In the genomic region with DNA sequence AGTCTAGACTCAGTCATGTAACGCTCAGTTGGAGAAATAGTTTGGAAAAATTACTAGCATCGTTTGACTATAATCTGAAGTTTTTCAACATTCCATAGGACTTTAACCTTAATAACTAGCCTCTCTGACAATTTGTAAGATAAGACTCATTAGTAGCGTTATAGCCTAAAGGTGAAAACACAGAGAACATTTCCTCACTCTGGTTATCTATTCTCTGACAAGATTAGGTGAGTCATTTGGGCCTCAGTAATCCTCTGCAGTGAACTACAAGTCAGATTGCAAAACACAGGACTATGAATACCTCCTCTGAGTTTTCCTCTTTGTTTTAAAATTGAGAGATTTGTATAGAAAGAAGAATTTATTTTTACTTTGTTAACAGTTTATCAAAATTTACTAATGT, we compare ENCODE assay signal across 12 cellular contexts. TPM values are rescaled to one million over a fixed set of nuclear protein-coding genes. Genes with fewer than 3 reads are reported as not detected.
A peak's percentile ranks its signal among the peaks of the same experiment; 100 is the strongest.
DNase-seq lines count a peak whose midpoint lies in the region; ATAC-seq and TF ChIP-seq lines count a peak whose summit lies in the region.
"Had no signal": no experiment of that assay in that cellular context is flagged by ENCODE, and none has a peak within 500 bp of the region (broad histone marks: within the 10 kb centered on the region; RNA-seq: fewer than 3 reads in every experiment).

No MANE protein-coding gene starts in this region.

- no peaks in the 10 kb centered on the region for H3K27me3 ChIP-seq in gastrocnemius medialis

- peaks cover 15% of the 10 kb centered on the region for H3K4me1 Mint-ChIP-seq in WTC11

- H3K27ac ChIP-seq in gastrocnemius medialis = peak overlapping the region; percentile 33 to 58 (median 45)

- H3K36me3 Mint-ChIP-seq in WTC11 = peaks cover 13% of the 10 kb centered on the region

- POLR2A ChIA-PET in WTC11 (lab: Charles Lee) = no interaction called here

- in situ Hi-C loops in gastrocnemius medialis (cut with MboI; ENCODE audit: low sequenced_read_pairs in 4 of 4) = no loop called here

- H3K27ac Mint-ChIP-seq in WTC11 = no peak overlapping the region
- H3K27ac Mint-ChIP-seq: effector memory CD8-positive, alpha-beta T cell; nephron progenitor cell had no signal

- ATAC-seq in WTC11 (peak; percentile 44; the same call in 1 of the 2 replicates), gastrocnemius medialis (peak; percentile 94 to 97), HG02970 (IDR thresholded peaks at IDR 0.05; ENCODE audit: low FRiP score, unreplicated experiment) (no peak)
- ATAC-seq: effector memory CD8-positive, alpha-beta T cell had no signal

- H3K4me3 Mint-ChIP-seq in WTC11 = no peak overlapping the region
- H3K4me3 Mint-ChIP-seq: effector memory CD8-positive, alpha-beta T cell; nephron progenitor cell had no signal

- peaks cover 38% of the 10 kb centered on the region for H3K9me3 Mint-ChIP-seq in WTC11

- no peaks in the 10 kb centered on the region for H3K9me3 ChIP-seq in gastrocnemius medialis

- no peak overlapping the region for H3K4me3 ChIP-seq in gastrocnemius medialis

- no peaks in the 10 kb centered on the region for H3K36me3 ChIP-seq in gastrocnemius medialis

- CTCF ChIA-PET in WTC11 (lab: Charles Lee) = no interaction called here

- DNase-seq in HCEC 1CT (peak; percentile 39), WTC11 (ENCODE audit: low spot score) (no peak), glomerular visceral epithelial cell (ENCODE audit: extremely low spot score) (peak; percentile 23), gastrocnemius medialis (no peak), COLO668 (lab: John Stamatoyannopoulos, UW; ENCODE audit: unreplicated experiment) (no peak)
- DNase-seq in activated CD4-positive, CD25-positive, alpha-beta regulatory T cell treated with anti-CD3 and anti-CD28 coated beads, Interleukin-2, amount 50 U/mL, for 72 hours = no peak
- DNase-seq: effector memory CD8-positive, alpha-beta T cell; MM.1S; nephron progenitor cell; SHP77 treated with DMSO at 0.1 percent for 48 hours; stimulated activated CD4-positive, alpha-beta T cell treated with anti-CD3 and anti-CD28 coated beads, Interleukin-15, amount 100 ng/mL, for 24 hours had no signal

- intact Hi-C loops in gastrocnemius medialis (cut with DNase I; ENCODE audit: low total_unique reads) = loop anchor here (2.0 kb wide), 1 partner anchor 17 kb away; no protein-coding TSS in a partner anchor

- no peak for TF ChIP-seq CTCF in WTC11 (IDR thresholded peaks at IDR 0.05)
- no peak for TF ChIP-seq CTCF in gastrocnemius medialis (IDR thresholded peaks at IDR 0.05 in 4 of 5, conservative IDR thresholded peaks at IDR 0.05 in 1 of 5)

- peaks cover 6 to 19% of the 10 kb centered on the region in 2 donors for H3K4me1 ChIP-seq in gastrocnemius medialis

- no peaks in the 10 kb centered on the region for H3K27me3 Mint-ChIP-seq in WTC11 (ENCODE audit: low read depth)

- TF ChIP-seq POLR2A in gastrocnemius medialis (IDR thresholded peaks at IDR 0.05) = no peak

TF ChIP-seq in WTC11, 78 proteins besides CTCF, POLR2A, EP300 and RAD21:
- TF ChIP-seq TEAD1 (CRISPR knock-in tag; IDR thresholded peaks at IDR 0.05) (no peak), MAX (CRISPR knock-in tag; IDR thresholded peaks at IDR 0.05) (no peak), TEAD4 (CRISPR knock-in tag; IDR thresholded peaks at IDR 0.05) (no peak), FOXJ3 (CRISPR knock-in tag; IDR thresholded peaks at IDR 0.05; ENCODE audit: borderline replicate concordance) (no peak)
- TF ChIP-seq, protein P1, sequence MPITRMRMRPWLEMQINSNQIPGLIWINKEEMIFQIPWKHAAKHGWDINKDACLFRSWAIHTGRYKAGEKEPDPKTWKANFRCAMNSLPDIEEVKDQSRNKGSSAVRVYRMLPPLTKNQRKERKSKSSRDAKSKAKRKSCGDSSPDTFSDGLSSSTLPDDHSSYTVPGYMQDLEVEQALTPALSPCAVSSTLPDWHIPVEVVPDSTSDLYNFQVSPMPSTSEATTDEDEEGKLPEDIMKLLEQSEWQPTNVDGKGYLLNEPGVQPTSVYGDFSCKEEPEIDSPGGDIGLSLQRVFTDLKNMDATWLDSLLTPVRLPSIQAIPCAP (CRISPR knock-in tag; IDR thresholded peaks at IDR 0.05) = no peak

RNA-seq across cellular contexts. Expression of gene PDLIM5, which starts 31.8 kb away (rescaled TPM):
- 46.3 to 52.0 TPM (median 51.5 TPM) in 3 replicates for total RNA-seq in WTC11 (2021)
- 100 to 1,000 TPM; 473 to 833 (median 673) TPM for total RNA-seq in gastrocnemius medialis

Comparison
In these comparisons a context has a peak if more than half of its experiments do, and no peak if none do; other contexts are left out.
1. DNase-seq: peak in HCEC 1CT (single experiment) and glomerular visceral epithelial cell (single experiment); none in WTC11 (single experiment), gastrocnemius medialis (0 of 2), COLO668 (single experiment) and activated CD4-positive, CD25-positive, alpha-beta regulatory T cell treated with anti-CD3 and anti-CD28 coated beads, Interleukin-2, amount 50 U/mL, for 72 hours (single experiment).